In the genomic region with DNA sequence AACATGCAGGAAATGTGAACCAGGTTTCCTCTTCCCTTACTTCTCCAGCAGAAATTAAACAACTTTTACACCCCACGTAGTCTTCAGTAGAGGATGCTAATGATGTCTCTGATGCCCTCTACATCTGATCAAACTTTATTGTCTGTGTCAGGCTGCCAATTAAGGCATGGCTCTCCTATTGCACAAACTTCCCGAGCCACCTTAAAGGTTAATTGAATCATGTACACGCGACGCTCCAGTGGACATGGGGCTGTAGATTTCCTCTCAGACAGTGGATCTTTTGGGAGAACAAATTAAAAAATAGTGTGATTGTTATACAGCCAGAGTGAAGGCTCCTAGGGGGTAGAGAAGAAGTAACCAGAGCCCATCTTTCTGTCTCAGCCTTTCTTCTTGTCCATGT, we compare ENCODE assay signal across 39 cellular contexts.
"Had no signal": no experiment of that assay in that cellular context is flagged by ENCODE, and none has a peak within 500 bp of the region (broad histone marks: within the 10 kb centered on the region; RNA-seq: fewer than 3 reads in every experiment).

No MANE protein-coding gene starts in this region.

- H3K27me3 ChIP-seq: adrenal gland, ascending aorta, body of pancreas, brain microvascular endothelial cell, breast epithelium had no signal

- H3K9me3 ChIP-seq: adrenal gland, ascending aorta, body of pancreas, breast epithelium had no signal

- H3K36me3 ChIP-seq: adrenal gland, ascending aorta, brain microvascular endothelial cell, breast epithelium, cardiac muscle cell had no signal

- H3K4me1 ChIP-seq: adrenal gland, ascending aorta, body of pancreas, breast epithelium had no signal

- H3K27ac Mint-ChIP-seq: activated naive CD4-positive, alpha-beta T cell treated with anti-CD3 and anti-CD28 coated beads for 36 hours; activated naive CD4-positive, alpha-beta T cell treated with anti-CD3 and anti-CD28 coated beads, Interleukin-2, amount 50 U/mL, for 24 hours; activated naive CD4-positive, alpha-beta T cell treated with anti-CD3 and anti-CD28 coated beads, Interleukin-2, amount 50 U/mL, for 72 hours; activated naive CD8-positive, alpha-beta T cell; activated naive CD8-positive, alpha-beta T cell treated with anti-CD3 and anti-CD28 coated beads for 36 hours; activated naive CD8-positive, alpha-beta T cell treated with anti-CD3 and anti-CD28 coated beads, Interleukin-2, amount 10 ng/mL, durations not matched to agents 7 days and 5 days; activated naive CD8-positive, alpha-beta T cell treated with anti-CD3 and anti-CD28 coated beads, Interleukin-2, amount 50 U/mL, for 24 hours; activated T-cell treated with anti-CD3 and anti-CD28 coated beads, Interleukin-2, amount 50 U/mL, for 24 hours; activated T-cell treated with anti-CD3 and anti-CD28 coated beads, Interleukin-2, amount 50 U/mL, for 72 hours; activated T-helper 1 cell treated with anti-CD3 and anti-CD28 coated beads, Interleukin-12 subunit alpha, Interleukin-12 subunit beta, Interleukin-2, Interleukin-4 antibody, amounts not matched to agents 30 ng/mL and 10 ng/mL and 1 ng/mL, durations not matched to agents 14 hours and 24 hours and 36 hours; activated T-helper 17 cell treated with anti-CD3 and anti-CD28 coated beads, Interleukin-2, amount 50 U/mL, for 72 hours; activated T-helper 2 cell treated with anti-CD3 and anti-CD28 coated beads, Interferon-gamma antibody, Interleukin-2, Interleukin-4, amounts not matched to agents 10 μg/mL and 5 μg/mL and 100 μg/mL, durations not matched to agents 14 hours and 24 hours and 36 hours; brain had no signal

- H3K9me3 Mint-ChIP-seq: activated naive CD4-positive, alpha-beta T cell treated with anti-CD3 and anti-CD28 coated beads for 36 hours; activated naive CD4-positive, alpha-beta T cell treated with anti-CD3 and anti-CD28 coated beads, Interleukin-2, amount 50 U/mL, for 24 hours; activated naive CD4-positive, alpha-beta T cell treated with anti-CD3 and anti-CD28 coated beads, Interleukin-2, amount 50 U/mL, for 72 hours; activated naive CD8-positive, alpha-beta T cell treated with anti-CD3 and anti-CD28 coated beads for 36 hours; activated naive CD8-positive, alpha-beta T cell treated with anti-CD3 and anti-CD28 coated beads, Interleukin-2, amount 10 ng/mL, durations not matched to agents 7 days and 5 days; activated naive CD8-positive, alpha-beta T cell treated with anti-CD3 and anti-CD28 coated beads, Interleukin-2, amount 50 U/mL, for 24 hours; activated T-cell treated with anti-CD3 and anti-CD28 coated beads, Interleukin-2, amount 50 U/mL, for 24 hours; activated T-cell treated with anti-CD3 and anti-CD28 coated beads, Interleukin-2, amount 50 U/mL, for 4 hours; activated T-cell treated with anti-CD3 and anti-CD28 coated beads, Interleukin-2, amount 50 U/mL, for 72 hours; activated T-helper 1 cell treated with anti-CD3 and anti-CD28 coated beads, Interleukin-12 subunit alpha, Interleukin-12 subunit beta, Interleukin-2, Interleukin-4 antibody, amounts not matched to agents 30 ng/mL and 10 ng/mL and 1 ng/mL, durations not matched to agents 14 hours and 24 hours and 36 hours; activated T-helper 17 cell treated with anti-CD3 and anti-CD28 coated beads, Interleukin-2, amount 50 U/mL, for 72 hours; activated T-helper 2 cell treated with anti-CD3 and anti-CD28 coated beads, Interferon-gamma antibody, Interleukin-2, Interleukin-4, amounts not matched to agents 10 μg/mL and 5 μg/mL and 100 μg/mL, durations not matched to agents 14 hours and 24 hours and 36 hours; brain; central memory CD8-positive, alpha-beta T cell had no signal

- H3K27ac ChIP-seq: adrenal gland, ascending aorta, body of pancreas, brain microvascular endothelial cell, breast epithelium, cardiac muscle cell had no signal

- FAIRE-seq: astrocyte, bronchial epithelial cell had no signal

- H3K4me3 Mint-ChIP-seq: activated naive CD4-positive, alpha-beta T cell treated with anti-CD3 and anti-CD28 coated beads for 36 hours; activated naive CD4-positive, alpha-beta T cell treated with anti-CD3 and anti-CD28 coated beads, Interleukin-2, amount 50 U/mL, for 24 hours; activated naive CD8-positive, alpha-beta T cell; activated naive CD8-positive, alpha-beta T cell treated with anti-CD3 and anti-CD28 coated beads for 36 hours; activated naive CD8-positive, alpha-beta T cell treated with anti-CD3 and anti-CD28 coated beads, Interleukin-2, amount 10 ng/mL, durations not matched to agents 7 days and 5 days; activated naive CD8-positive, alpha-beta T cell treated with anti-CD3 and anti-CD28 coated beads, Interleukin-2, amount 50 U/mL, for 24 hours; activated T-cell treated with anti-CD3 and anti-CD28 coated beads, Interleukin-2, amount 50 U/mL, for 24 hours; activated T-cell treated with anti-CD3 and anti-CD28 coated beads, Interleukin-2, amount 50 U/mL, for 4 hours; activated T-cell treated with anti-CD3 and anti-CD28 coated beads, Interleukin-2, amount 50 U/mL, for 72 hours; activated T-helper 1 cell treated with anti-CD3 and anti-CD28 coated beads, Interleukin-12 subunit alpha, Interleukin-12 subunit beta, Interleukin-2, Interleukin-4 antibody, amounts not matched to agents 30 ng/mL and 10 ng/mL and 1 ng/mL, durations not matched to agents 14 hours and 24 hours and 36 hours; activated T-helper 17 cell treated with anti-CD3 and anti-CD28 coated beads, Interleukin-2, amount 50 U/mL, for 72 hours; brain; central memory CD8-positive, alpha-beta T cell had no signal

- H3K36me3 Mint-ChIP-seq: activated naive CD4-positive, alpha-beta T cell treated with anti-CD3 and anti-CD28 coated beads, Interleukin-2, amount 50 U/mL, for 24 hours; activated naive CD4-positive, alpha-beta T cell treated with anti-CD3 and anti-CD28 coated beads, Interleukin-2, amount 50 U/mL, for 72 hours; activated naive CD8-positive, alpha-beta T cell; activated naive CD8-positive, alpha-beta T cell treated with anti-CD3 and anti-CD28 coated beads for 36 hours; activated naive CD8-positive, alpha-beta T cell treated with anti-CD3 and anti-CD28 coated beads, Interleukin-2, amount 10 ng/mL, durations not matched to agents 7 days and 5 days; brain had no signal

- H3K4me1 Mint-ChIP-seq: activated naive CD4-positive, alpha-beta T cell treated with anti-CD3 and anti-CD28 coated beads, Interleukin-2, amount 50 U/mL, for 24 hours; activated naive CD8-positive, alpha-beta T cell treated with anti-CD3 and anti-CD28 coated beads for 36 hours; activated naive CD8-positive, alpha-beta T cell treated with anti-CD3 and anti-CD28 coated beads, Interleukin-2, amount 10 ng/mL, durations not matched to agents 7 days and 5 days; activated naive CD8-positive, alpha-beta T cell treated with anti-CD3 and anti-CD28 coated beads, Interleukin-2, amount 50 U/mL, for 24 hours; activated T-helper 17 cell treated with anti-CD3 and anti-CD28 coated beads, Interleukin-2, amount 50 U/mL, for 72 hours; brain; central memory CD8-positive, alpha-beta T cell had no signal

- H3K4me3 ChIP-seq: adrenal gland, ascending aorta, body of pancreas, breast epithelium, cardiac muscle cell had no signal

- DNase-seq: activated effector memory CD4-positive, alpha-beta T cell treated with anti-CD3 and anti-CD28 coated beads, Interleukin-2, amount 50 U/mL, for 16 hours; activated effector memory CD4-positive, alpha-beta T cell treated with Interleukin-2 at 50 U/mL for 16 hours; activated gamma-delta T cell; activated gamma-delta T cell treated with Interleukin-2 at 50 U/mL for 16 hours; activated naive CD4-positive, alpha-beta T cell; activated naive CD4-positive, alpha-beta T cell treated with anti-CD3 and anti-CD28 coated beads for 36 hours; activated naive CD4-positive, alpha-beta T cell treated with anti-CD3 and anti-CD28 coated beads, Interleukin-2, amount 50 U/mL, for 16 hours; activated naive CD4-positive, alpha-beta T cell treated with Interleukin-2 at 50 U/mL for 16 hours; activated naive CD8-positive, alpha-beta T cell treated with anti-CD3 and anti-CD28 coated beads for 36 hours; activated naive CD8-positive, alpha-beta T cell treated with anti-CD3 and anti-CD28 coated beads, Interleukin-2, amount 10 ng/mL, durations not matched to agents 7 days and 5 days; activated naive CD8-positive, alpha-beta T cell treated with anti-CD3 and anti-CD28 coated beads, Interleukin-2, amount 50 U/mL, for 24 hours; activated T-cell treated with anti-CD3 and anti-CD28 coated beads, Interleukin-2, amount 50 U/mL, for 1 hour; activated T-cell treated with anti-CD3 and anti-CD28 coated beads, Interleukin-2, amount 50 U/mL, for 24 hours; activated T-cell treated with anti-CD3 and anti-CD28 coated beads, Interleukin-2, amount 50 U/mL, for 4 hours; activated T-cell treated with anti-CD3 and anti-CD28 coated beads, Interleukin-2, amount 50 U/mL, for 48 hours; activated T-cell treated with anti-CD3 and anti-CD28 coated beads, Interleukin-2, amount 50 U/mL, for 72 hours; amniotic stem cell; amygdala; anterior cingulate cortex; aorta; body of pancreas; brain microvascular endothelial cell; caudate nucleus; central memory CD4-positive, alpha-beta T cell; cerebellar nuclear complex had no signal
